ENCODE assay signal across 8 cellular contexts in the genomic region with DNA sequence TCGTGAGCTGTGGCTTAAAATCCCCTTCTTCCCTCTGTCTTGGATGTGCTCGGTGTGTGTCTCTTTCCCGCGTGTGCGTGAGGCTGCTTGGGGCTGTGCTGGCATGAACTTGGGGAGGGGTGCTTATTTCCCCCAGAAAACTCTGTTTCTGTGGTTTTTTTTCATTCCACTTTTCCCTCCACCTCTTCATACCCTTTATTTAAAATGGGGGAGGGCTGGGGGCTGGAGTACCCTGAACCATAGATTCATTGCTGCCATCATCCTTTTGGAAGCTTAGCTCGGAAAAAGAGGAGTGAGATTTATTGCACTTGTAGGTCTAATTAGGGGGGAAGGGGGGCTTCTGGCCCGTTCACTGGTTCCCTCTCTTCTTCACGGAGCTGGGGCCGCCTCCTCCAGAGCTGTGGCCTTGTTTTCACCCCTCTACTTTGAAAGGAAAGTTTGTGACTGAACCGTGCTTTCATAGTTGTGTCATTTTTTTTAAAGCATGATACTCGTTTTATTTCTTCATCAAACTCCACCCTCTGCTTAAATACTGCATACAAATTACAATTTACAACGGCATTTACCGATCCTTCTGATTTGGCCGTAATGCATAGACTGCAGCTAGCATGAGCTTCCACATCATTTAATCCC. TPM values are rescaled to one million over a fixed set of nuclear protein-coding genes. Genes with fewer than 3 reads are reported as not detected.
A peak's percentile ranks its signal among the peaks of the same experiment; 100 is the strongest.
DNase-seq lines count a peak whose midpoint lies in the region; ATAC-seq and TF ChIP-seq lines count a peak whose summit lies in the region.

No MANE protein-coding gene starts in this region.

- peak overlapping the region; percentile 88 for H3K4me2 ChIP-seq in GM23248 (ENCODE audit: unreplicated experiment)

- H3K27me3 ChIP-seq in GM23248 (replicated peaks; ENCODE audit: insufficient read depth) (no peaks in the 10 kb centered on the region), SJSA1 (replicated peaks) (no peaks in the 10 kb centered on the region), sigmoid colon (peaks cover 8 to 73% (median 45%) of the 10 kb centered on the region in 3 donors)

- DNase-seq in GM23248: peak; percentile 43
- DNase-seq in SJSA1 (ENCODE audit: low read depth in 1 of 2, low spot score in 2 of 2): peak in 1 of 2 experiments; percentile 15
- DNase-seq in fibroblast of mammary gland (ENCODE audit: low read depth): peak; percentile 42
- peak; percentile 68 for DNase-seq in sigmoid colon
- DNase-seq in NCI-H526 (lab: John Stamatoyannopoulos, UW): no peak
- DNase-seq in NCI-H2171 treated with DMSO at 0.1 percent for 48 hours (lab: John Stamatoyannopoulos, UW): no peak
- no peak for DNase-seq in epidermal melanocyte (ENCODE audit: insufficient read length, low spot score)

- in situ Hi-C loops in GM23248 (cut with MboI): loop anchor here (10.0 to 25.0 kb wide), 2 partner anchors 329 to 1274 kb away; no protein-coding TSS in a partner anchor

- no peak for TF ChIP-seq EP300 in sigmoid colon (IDR thresholded peaks at IDR 0.05)

- H3K27ac ChIP-seq in GM23248: no peak overlapping the region
- H3K27ac ChIP-seq in SJSA1: no peak overlapping the region
- peak overlapping the region; percentile 44 to 90 (median 58) for H3K27ac ChIP-seq in sigmoid colon

- H3K79me2 ChIP-seq in GM23248 (ENCODE audit: insufficient read depth): peaks cover 63% of the 10 kb centered on the region

- no peaks in the 10 kb centered on the region for H3K36me3 ChIP-seq in GM23248 (ENCODE audit: low read depth)
- no peaks in the 10 kb centered on the region; the same call in 1 of the 2 replicates for H3K36me3 ChIP-seq in SJSA1
- no peaks in the 10 kb centered on the region for H3K36me3 ChIP-seq in sigmoid colon

- TF ChIP-seq POLR2A in sigmoid colon (IDR thresholded peaks at IDR 0.05): no peak

- H3K4me3 ChIP-seq in GM23248: peak overlapping the region; percentile 98
- peak overlapping the region; percentile 81 for H3K4me3 ChIP-seq in SJSA1
- peak overlapping the region; percentile 90 for H3K4me3 ChIP-seq in fibroblast of mammary gland (ENCODE audit: control insufficient read depth, low read depth, low read length)
- peak overlapping the region; percentile 30 to 63 (median 58) for H3K4me3 ChIP-seq in sigmoid colon

- intact Hi-C loops in sigmoid colon (cut with DNase I): loop anchor here (10.0 kb wide), 1 partner anchor 529 kb away; a partner anchor contains a TSS

- peak overlapping the region; percentile 60 for H2AFZ ChIP-seq in GM23248

- H3K9me3 ChIP-seq in GM23248 (ENCODE audit: low read depth): no peaks in the 10 kb centered on the region
- no peaks in the 10 kb centered on the region for H3K9me3 ChIP-seq in SJSA1 (replicated peaks)
- no peaks in the 10 kb centered on the region for H3K9me3 ChIP-seq in sigmoid colon

- peaks cover 17% of the 10 kb centered on the region for H3F3A ChIP-seq in GM23248 (ENCODE audit: insufficient read depth)

- no peaks in the 10 kb centered on the region for H4K20me1 ChIP-seq in GM23248 (ENCODE audit: insufficient read depth)

- H3K9ac ChIP-seq in GM23248: peak overlapping the region; percentile 69

- TF ChIP-seq CTCF in fibroblast of mammary gland (conservative IDR thresholded peaks at IDR 0.05; ENCODE audit: control insufficient read depth, insufficient read depth, low read depth, low read length) (no peak), sigmoid colon (IDR thresholded peaks at IDR 0.05) (no peak)

- H3K9me2 ChIP-seq in GM23248 (ENCODE audit: insufficient read depth): no peaks in the 10 kb centered on the region

- WGBS in GM23248 (ENCODE audit: low coverage in 1 of 2, low lambda C conversion rate in 2 of 2, missing lambda C conversion rate in 2 of 2), 2 experiments: 39 to 40% methylated on average over 14 of the region's 14 CpGs
- WGBS in sigmoid colon, 2 donors: 3 to 9% methylated on average over 14 of the region's 14 CpGs

- ATAC-seq in HG02623 (IDR thresholded peaks at IDR 0.05; ENCODE audit: unreplicated experiment): no peak

- H3K4me1 ChIP-seq in GM23248 (ENCODE audit: insufficient read depth) (peaks cover 18% of the 10 kb centered on the region; the same call in 1 of the 2 replicates), SJSA1 (replicated peaks) (peaks cover 5% of the 10 kb centered on the region; the same call in 1 of the 2 replicates), sigmoid colon (peaks cover 0 to 31% (median 26%) of the 10 kb centered on the region in 4 donors)

RNA-seq across cellular contexts. Expression of a gene that starts 2.8 kb away (rescaled TPM):
- 14.3 and 17.1 TPM in 2 replicates for total RNA-seq in GM23248 (2014; rRNA removed; shearing (Covaris generic))
- polyA plus RNA-seq in GM23248 (2016; fragmentation: Nextera tagmentation; extraction: Ambion mirVana) (4.5 and 5.6 TPM in 2 replicates), sigmoid colon (1 to 10 TPM; 1.4 to 8.4 (median 7.6) TPM)
- total RNA-seq in SJSA1 (2014; rRNA removed; shearing (Covaris generic)): 3.6 and 6.2 TPM in 2 replicates
- 10 to 100 TPM; 16.3 to 24.1 (median 17.5) TPM for total RNA-seq in sigmoid colon

RNA-seq across cellular contexts. Expression of a gene that starts 4.8 kb away (rescaled TPM):
- 8.3 and 13.4 TPM in 2 replicates for total RNA-seq in GM23248 (2014; rRNA removed; shearing (Covaris generic))
- polyA plus RNA-seq in GM23248 (2016; fragmentation: Nextera tagmentation; extraction: Ambion mirVana) (33.7 and 36.0 TPM in 2 replicates), sigmoid colon (1 to 10 TPM; 1.4 to 9.0 (median 3.2) TPM)
- 6.0 and 9.2 TPM in 2 replicates for total RNA-seq in SJSA1 (2014; rRNA removed; shearing (Covaris generic))
- total RNA-seq in sigmoid colon: 10 to 100 TPM in 1 of 4 donors, 1 to 10 TPM in 3; 6.7 to 15.2 (median 9.1) TPM

Comparison
In these comparisons a context has a peak if more than half of its experiments do, and no peak if none do; other contexts are left out.
1. DNase-seq: peak in GM23248 (single experiment), fibroblast of mammary gland (single experiment) and sigmoid colon (single experiment); none in NCI-H526 (0 of 2), NCI-H2171 treated with DMSO at 0.1 percent for 48 hours (single experiment) and epidermal melanocyte (single experiment).
2. H3K27ac ChIP-seq: peak in sigmoid colon (4 of 4); none in GM23248 (single experiment) and SJSA1 (single experiment).
3. Peak in every context shown above with its lines, with median percentiles within 50 percentile points of each other: H3K4me3 ChIP-seq.